Comparison of ENCODE assay signal across 33 cellular contexts in the genomic region with DNA sequence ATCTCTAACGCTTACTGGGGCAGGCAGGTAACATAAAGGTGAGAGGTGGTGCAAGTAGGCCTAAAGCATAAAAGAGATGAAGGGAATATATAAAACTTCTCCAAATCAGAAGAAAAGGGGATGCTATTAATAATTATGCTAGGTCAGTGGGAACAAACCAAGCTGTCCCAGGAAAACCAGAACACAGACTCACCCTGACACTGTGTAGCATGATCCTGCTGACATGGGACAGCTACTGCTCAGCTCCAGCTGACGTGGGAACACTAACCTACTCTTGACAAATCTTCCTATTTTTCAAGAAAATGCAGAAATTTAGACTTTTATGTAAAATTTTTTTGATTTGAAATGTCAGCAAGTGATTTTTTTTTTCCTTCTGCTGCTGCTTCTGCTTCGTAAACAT.
DNase-seq lines count a peak whose midpoint lies in the region; ATAC-seq and TF ChIP-seq lines count a peak whose summit lies in the region.
"Had no signal": no experiment of that assay in that cellular context is flagged by ENCODE, and none has a peak within 500 bp of the region (broad histone marks: within the 10 kb centered on the region; RNA-seq: fewer than 3 reads in every experiment).

No MANE protein-coding gene starts in this region.

- H3K27me3 Mint-ChIP-seq in nephron progenitor cell (ENCODE audit: low read depth, poor library complexity) = peaks cover 3% of the 10 kb centered on the region
- H3K27me3 Mint-ChIP-seq: B cell; CD4-positive, CD25-positive, alpha-beta regulatory T cell; CD8-positive, alpha-beta memory T cell had no signal

- peak overlapping the region; percentile 71 for H3K27ac Mint-ChIP-seq in nephron progenitor cell
- H3K27ac Mint-ChIP-seq: B cell; CD14-positive monocyte; CD4-positive, alpha-beta memory T cell; CD4-positive, alpha-beta T cell; CD4-positive, CD25-positive, alpha-beta regulatory T cell; CD8-positive, alpha-beta T cell had no signal

- peak overlapping the region in 1 of 2 donors; percentile 33 for H3K27ac ChIP-seq in right atrium auricular region
- H3K27ac ChIP-seq: 22Rv1; A549; BLaER1; BLaER1 treated with 17β-estradiol and CSF1 and Interleukin-3, amounts not matched to agents 10 nM and 100 nM; C4-2B had no signal

- DNase-seq in Right ventricle myocardium superior = no peak
- DNase-seq in Right ventricle myocardium inferior (ENCODE audit: missing footprints) = no peak
- DNase-seq in left ventricle myocardium superior = no peak
- no peak for DNase-seq in right atrium auricular region (ENCODE audit: low spot score)
- no peak for DNase-seq in nephron progenitor cell
- DNase-seq in amniotic stem cell (lab: John Stamatoyannopoulos, UW) = no peak
- DNase-seq: 8988T; ACHN; AML-193; BE2C; C1 segment of cervical spinal cord; Caco-2; Calu3; CD4-positive, alpha-beta memory T cell; CD4-positive, alpha-beta T cell; CD4-positive, CD25-positive, alpha-beta regulatory T cell; CD8-positive, alpha-beta memory T cell; COR-L47; DMS 273 treated with DMSO at 0.1 percent for 48 hours; DMS153; DMS53; DMS79; DMS79 treated with DMSO at 0.1 percent for 48 hours; DND-41; EL had no signal

- H3K36me3 Mint-ChIP-seq in nephron progenitor cell (ENCODE audit: low read depth) = no peaks in the 10 kb centered on the region
- H3K36me3 Mint-ChIP-seq: CD14-positive monocyte; CD4-positive, alpha-beta memory T cell; CD4-positive, CD25-positive, alpha-beta regulatory T cell; CD8-positive, alpha-beta memory T cell; CD8-positive, alpha-beta T cell had no signal

- peaks cover under 1% of the 10 kb centered on the region for H3K9me3 Mint-ChIP-seq in nephron progenitor cell
- H3K9me3 Mint-ChIP-seq: CD4-positive, alpha-beta T cell; CD8-positive, alpha-beta T cell had no signal

- ATAC-seq in Right ventricle myocardium superior (ENCODE audit: poor library complexity) = peak; percentile 55
- ATAC-seq in Right ventricle myocardium inferior = no peak
- ATAC-seq in left ventricle myocardium superior = peak; percentile 52
- ATAC-seq: A549; CD8-positive, alpha-beta T cell had no signal

- no peaks in the 10 kb centered on the region for H3K9me3 ChIP-seq in right atrium auricular region
- H3K9me3 ChIP-seq: A549, BE2C, BLaER1 had no signal

- H3K4me3 Mint-ChIP-seq in nephron progenitor cell = no peak overlapping the region
- H3K4me3 Mint-ChIP-seq: B cell; CD14-positive monocyte; CD4-positive, alpha-beta memory T cell; CD4-positive, alpha-beta T cell; CD4-positive, CD25-positive, alpha-beta regulatory T cell; CD8-positive, alpha-beta memory T cell; CD8-positive, alpha-beta T cell had no signal

- H3K4me1 ChIP-seq in right atrium auricular region = peaks cover 0 to 12% of the 10 kb centered on the region in 2 donors
- H3K4me1 ChIP-seq: A549; BE2C; BLaER1; BLaER1 treated with 17β-estradiol and CSF1 and Interleukin-3, amounts not matched to agents 10 nM and 100 nM had no signal

- H3K36me3 ChIP-seq in right atrium auricular region = no peaks in the 10 kb centered on the region
- H3K36me3 ChIP-seq: BE2C; BLaER1; BLaER1 treated with 17β-estradiol and CSF1 and Interleukin-3, amounts not matched to agents 10 nM and 100 nM had no signal

- H3K4me3 ChIP-seq in right atrium auricular region = no peak overlapping the region
- H3K4me3 ChIP-seq: A549; BLaER1; BLaER1 treated with 17β-estradiol and CSF1 and Interleukin-3, amounts not matched to agents 10 nM and 100 nM had no signal

- TF ChIP-seq CTCF in right atrium auricular region (IDR thresholded peaks at IDR 0.05) = no peak
- no peak for TF ChIP-seq CTCF in nephron progenitor cell (IDR thresholded peaks at IDR 0.05)

- peaks cover 26% of the 10 kb centered on the region for H3K4me1 Mint-ChIP-seq in nephron progenitor cell
- H3K4me1 Mint-ChIP-seq: B cell; CD14-positive monocyte; CD4-positive, alpha-beta memory T cell; CD4-positive, CD25-positive, alpha-beta regulatory T cell; CD8-positive, alpha-beta memory T cell had no signal

- no peaks in the 10 kb centered on the region for H3K27me3 ChIP-seq in right atrium auricular region
- H3K27me3 ChIP-seq: BE2C; BLaER1; BLaER1 treated with 17β-estradiol and CSF1 and Interleukin-3, amounts not matched to agents 10 nM and 100 nM had no signal

- intact Hi-C loops in Right ventricle myocardium superior (cut with DNase I) (no loop called here), Right ventricle myocardium inferior (cut with DNase I) (no loop called here), left ventricle myocardium superior (cut with micrococcal nuclease) (no loop called here)
